Comparison of ENCODE assay signal across 11 cellular contexts in the genomic region with DNA sequence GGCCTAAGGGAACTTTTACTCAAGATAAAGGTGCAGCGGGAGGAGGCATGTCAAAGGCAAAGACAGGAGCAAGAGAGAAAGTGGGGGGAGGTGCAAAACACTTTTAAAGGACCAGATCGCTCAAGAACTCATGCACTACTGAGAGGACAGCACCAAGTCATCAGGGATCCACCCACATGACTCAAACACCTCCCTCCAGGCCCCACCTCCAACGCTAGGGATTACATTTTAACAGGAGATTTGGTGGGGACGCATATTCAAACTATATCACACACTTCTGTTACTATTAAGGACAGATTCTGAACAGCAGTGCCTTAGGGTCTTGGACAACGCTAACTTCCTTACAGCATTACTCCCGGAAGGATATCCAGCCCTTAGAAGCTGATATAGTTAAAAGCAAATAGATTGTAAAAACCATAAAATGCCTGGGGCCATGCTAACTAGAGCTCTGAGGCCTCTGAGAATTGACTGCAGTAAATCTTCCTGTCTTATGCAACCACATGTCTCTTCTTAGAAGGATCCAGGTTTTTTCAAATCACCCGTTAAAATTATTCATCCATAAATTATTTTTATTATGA. TPM values are rescaled to one million over a fixed set of nuclear protein-coding genes. Genes with fewer than 3 reads are reported as not detected.
DNase-seq lines count a peak whose midpoint lies in the region; ATAC-seq, FAIRE-seq and TF ChIP-seq lines count a peak whose summit lies in the region.
"Had no signal": no experiment of that assay in that cellular context is flagged by ENCODE, and none has a peak within 500 bp of the region (broad histone marks: within the 10 kb centered on the region; RNA-seq: fewer than 3 reads in every experiment).

No MANE protein-coding gene starts in this region.

- H2BK15ac ChIP-seq in H1 (ENCODE audit: low read length) = no peak overlapping the region

- no peak overlapping the region for H4K5ac ChIP-seq in H1 (ENCODE audit: insufficient read length, low read depth, low read length)

- WGBS in H1 (ENCODE audit: extremely low coverage in 1 of 2, insufficient coverage in 1 of 2, insufficient read length in 1 of 2, insufficient replicate concordance in 2 of 2, low coverage in 1 of 2, low lambda C conversion rate in 2 of 2, missing lambda C conversion rate in 1 of 2), 2 experiments = 71% methylated on average over 7 of the region's 7 CpGs; no CpG with 5 or more reads in 1 of the 2 experiments
- WGBS in right lobe of liver (ENCODE audit: insufficient coverage, low coverage, low lambda C conversion rate, missing lambda C conversion rate) = 61% methylated on average over 7 of the region's 7 CpGs

- no peak for TF ChIP-seq CTCF in A673 (conservative IDR thresholded peaks at IDR 0.05; ENCODE audit: low read depth, low read length)
- no peak for TF ChIP-seq CTCF in H1 (IDR thresholded peaks at IDR 0.05; ENCODE audit: control extremely low read depth in 1 of 3, insufficient read depth in 1 of 3, low read depth in 1 of 3, low read length in 3 of 3)
- no peak for TF ChIP-seq CTCF in right lobe of liver (IDR thresholded peaks at IDR 0.05)

- H3K9ac ChIP-seq in H1 (replicated peaks in 1 of 4; ENCODE audit: extremely low read depth in 1 of 4, low read depth in 3 of 4, low read length in 3 of 4) = no peak overlapping the region
- H3K9ac ChIP-seq: BLaER1 treated with 17β-estradiol and CSF1 and Interleukin-3, amounts not matched to agents 10 nM and 100 nM had no signal

- no peak for FAIRE-seq in H1 (lab: Jason Lieb, UNC)

- no peak overlapping the region for H3K14ac ChIP-seq in H1 (ENCODE audit: insufficient read length)

- intact Hi-C loops in A673 (cut with micrococcal nuclease; ENCODE audit: unreplicated experiment) (loop anchor here (2.0 to 10.0 kb wide), 2 partner anchors 106 to 298 kb away; no protein-coding TSS in a partner anchor), right lobe of liver (cut with DNase I) (no loop called here), Right ventricle myocardium superior (cut with DNase I) (no loop called here)

- no peak overlapping the region for H4K91ac ChIP-seq in H1 (replicated peaks; ENCODE audit: insufficient read length, low read length)

- TF ChIP-seq EP300 in H1 (IDR thresholded peaks at IDR 0.05; ENCODE audit: borderline replicate concordance in 1 of 2, low read depth in 2 of 2, low read length in 2 of 2) = no peak

- no peak for TF ChIP-seq RAD21 in H1 (IDR thresholded peaks at IDR 0.05 in 1 of 2, conservative IDR thresholded peaks at IDR 0.05 in 1 of 2; ENCODE audit: low read depth in 2 of 2, low read length in 2 of 2)

- peak overlapping the region; percentile 25 to 31; a peak in 3 of 4 replicates for H3K4me2 ChIP-seq in H1 (ENCODE audit: insufficient read depth in 1 of 2, low read depth in 2 of 2, low read length in 2 of 2)

- no peak overlapping the region for H2BK120ac ChIP-seq in H1 (replicated peaks; ENCODE audit: low read depth, low read length)

- H3K4me1 ChIP-seq in A673 (ENCODE audit: insufficient read depth, low read length, poor library complexity, severe bottlenecking) = peaks cover 42% of the 10 kb centered on the region
- H3K4me1 ChIP-seq in H1 (replicated peaks in 1 of 4; ENCODE audit: control insufficient read depth in 3 of 4, insufficient read depth in 4 of 4, low read length in 3 of 4) = peaks cover 3 to 10% (median 8%) of the 10 kb centered on the region in 4 experiments; a peak in 4 of 7 replicates
- H3K4me1 ChIP-seq in right lobe of liver = no peaks in the 10 kb centered on the region

- H2AFZ ChIP-seq in H1 (ENCODE audit: low read length) = peak overlapping the region; percentile 73; the same call in 1 of the 2 replicates

- H3K18ac ChIP-seq in H1 (ENCODE audit: extremely low read depth, low read length) = no peak overlapping the region

- peak; percentile 28 for ATAC-seq in GM21381 (IDR thresholded peaks at IDR 0.05; ENCODE audit: unreplicated experiment)
- no peak for ATAC-seq in right lobe of liver
- no peak for ATAC-seq in Right ventricle myocardium superior (ENCODE audit: poor library complexity)
- no peak for ATAC-seq in GM19397 (IDR thresholded peaks at IDR 0.05; ENCODE audit: unreplicated experiment)
- ATAC-seq: Panc1 had no signal

- H3K4ac ChIP-seq in H1 (replicated peaks; ENCODE audit: insufficient read length, low read depth, low read length) = no peak overlapping the region

- H3K9me3 ChIP-seq in A673 (ENCODE audit: low read depth, low read length, poor library complexity, severe bottlenecking) = peaks cover 8% of the 10 kb centered on the region
- H3K9me3 ChIP-seq in H1 (ENCODE audit: insufficient read depth in 2 of 2, low read depth in 1 of 2, low read length in 1 of 2) = peaks cover 2 to 5% of the 10 kb centered on the region in 2 experiments; a peak in 3 of 4 replicates
- H3K9me3 ChIP-seq in right lobe of liver = no peaks in the 10 kb centered on the region

- TF ChIP-seq POLR2A in H1 (IDR thresholded peaks at IDR 0.05; ENCODE audit: control extremely low read depth in 1 of 2, low read depth in 2 of 2, low read length in 2 of 2) (no peak), right lobe of liver (IDR thresholded peaks at IDR 0.05) (no peak)

- H2BK20ac ChIP-seq in H1 (ENCODE audit: low read length) = no peak overlapping the region

- BruUV-seq in A673 (replicated peaks; lab: Mats Ljungman, UMichigan) = no TSS peak

- no peak overlapping the region for H2BK5ac ChIP-seq in H1 (ENCODE audit: low read depth, low read length)

- no peaks in the 10 kb centered on the region for H3K23me2 ChIP-seq in H1 (ENCODE audit: low read depth, low read length)

- H2BK12ac ChIP-seq in H1 (ENCODE audit: low read depth, low read length) = peak overlapping the region; percentile 27; the same call in 1 of the 2 replicates

- H3K36me3 ChIP-seq in A673 (ENCODE audit: insufficient read depth, low read length, poor library complexity, severe bottlenecking) = no peaks in the 10 kb centered on the region
- peaks cover 0 to 5% (median 0%) of the 10 kb centered on the region in 4 experiments; a peak in 2 of 8 replicates for H3K36me3 ChIP-seq in H1 (ENCODE audit: control insufficient read depth in 2 of 4, insufficient read depth in 4 of 4, low read length in 3 of 4)
- no peaks in the 10 kb centered on the region for H3K36me3 ChIP-seq in right lobe of liver
- H3K36me3 ChIP-seq: BLaER1 treated with 17β-estradiol and CSF1 and Interleukin-3, amounts not matched to agents 10 nM and 100 nM had no signal

- POLR2A ChIA-PET in A673 (lab: Charles Lee; ENCODE audit: low non-redundant PET) = interaction anchor here (0.6 kb wide), 1 partner anchor 12 kb away, joined by 3 read pairs; no protein-coding TSS in a partner anchor
- POLR2A ChIA-PET in H1 (lab: Charles Lee; ENCODE audit: partially characterized antibody) = interaction anchor here (1.7 kb wide), 1 partner anchor 16 kb away, joined by 5 read pairs; no protein-coding TSS in a partner anchor

- peak overlapping the region; percentile 4 for H3K4me3 ChIP-seq in A673 (ENCODE audit: low read depth, low read length, poor library complexity, severe bottlenecking)
- H3K4me3 ChIP-seq in H1 (ENCODE audit: extremely low read depth in 1 of 4, insufficient read depth in 2 of 4, low read depth in 3 of 4, low read length in 4 of 4) = peak overlapping the region in 1 of 4 experiments; percentile 16; a peak in 1 of 8 replicates
- H3K4me3 ChIP-seq in right lobe of liver = no peak overlapping the region
- H3K4me3 ChIP-seq: BLaER1 treated with 17β-estradiol and CSF1 and Interleukin-3, amounts not matched to agents 10 nM and 100 nM had no signal

- CTCF ChIA-PET in A673 (lab: Charles Lee) (no interaction called here), H1 (lab: Charles Lee; ENCODE audit: partially characterized antibody) (interaction anchor here (0.6 to 0.9 kb wide), 2 partner anchors 13 to 15 kb away, joined by 3 to 4 read pairs; no protein-coding TSS in a partner anchor)

- H3K27me3 ChIP-seq in A673 (replicated peaks; ENCODE audit: insufficient read depth, low read depth, low read length, poor library complexity) (no peaks in the 10 kb centered on the region), H1 (replicated peaks in 1 of 4; ENCODE audit: control insufficient read depth in 3 of 4, extremely low read depth in 1 of 4, insufficient read depth in 3 of 4, low read length in 3 of 4) (no peaks in the 10 kb centered on the region), right lobe of liver (no peaks in the 10 kb centered on the region)
- H3K27me3 ChIP-seq: BLaER1 treated with 17β-estradiol and CSF1 and Interleukin-3, amounts not matched to agents 10 nM and 100 nM had no signal

- peak overlapping the region; percentile 82 for H3K27ac ChIP-seq in A673 (ENCODE audit: low read depth, low read length, poor library complexity, severe bottlenecking)
- H3K27ac ChIP-seq in H1 (ENCODE audit: low read depth, low read length) = no peak overlapping the region
- no peak overlapping the region for H3K27ac ChIP-seq in right lobe of liver

- no peak overlapping the region for H3K56ac ChIP-seq in H1 (replicated peaks; ENCODE audit: insufficient read length, low read depth, low read length)

- H2AK5ac ChIP-seq in H1 (ENCODE audit: low read depth, low read length) = no peak overlapping the region

- H3K79me2 ChIP-seq in H1 (ENCODE audit: control insufficient read depth in 1 of 2, insufficient read depth in 2 of 2, low read length in 2 of 2) = no peaks in the 10 kb centered on the region

- H3K23ac ChIP-seq in H1 (ENCODE audit: insufficient read length) = no peak overlapping the region

- no peaks in the 10 kb centered on the region for H4K20me1 ChIP-seq in H1 (replicated peaks in 1 of 2; ENCODE audit: control insufficient read depth in 1 of 2, insufficient read depth in 2 of 2, low read length in 2 of 2)
- H4K20me1 ChIP-seq: BLaER1 treated with 17β-estradiol and CSF1 and Interleukin-3, amounts not matched to agents 10 nM and 100 nM had no signal

- DNase-seq in A673 (ENCODE audit: low spot score) (peak; percentile 97), LoVo (ENCODE audit: low spot score) (peak; percentile 69), H1 (ENCODE audit: low read depth in 1 of 2, low spot score in 2 of 2) (no peak), right lobe of liver (no peak), Right ventricle myocardium superior (no peak), NCI-H1930 (lab: John Stamatoyannopoulos, UW) (no peak)
- DNase-seq: activated effector memory CD4-positive, alpha-beta T cell treated with Interleukin-2 at 50 U/mL for 16 hours had no signal

- no peak overlapping the region for H4K8ac ChIP-seq in H1 (ENCODE audit: extremely low read depth, insufficient read depth, low read length)

- no peaks in the 10 kb centered on the region for H3K79me1 ChIP-seq in H1 (ENCODE audit: low read depth, low read length)

RNA-seq across cellular contexts. Expression of a gene that starts 16.7 kb away (rescaled TPM):
- total RNA-seq in A673 (2021) = 18.7 and 21.7 TPM in 2 replicates
- 2.7 and 2.9 TPM in 2 replicates for total RNA-seq in H1 (2021; fragmentation: NEBNext Ultra II Directional; extraction: Animal tissue kit (Norgen Biotek cat#: 25700))
- 2.0 TPM in 2 replicates for polyA plus RNA-seq in H1 (2011; rRNA removed)
- 1.3 TPM for polyA plus RNA-seq in H1 (2011; cell fraction: cytosol; rRNA removed)
- 5.1 TPM for polyA plus RNA-seq in H1 (2011; cell fraction: nucleus; rRNA removed)
- polyA plus RNA-seq in H1 (2012, experiment 1 of 2) = 1.6 to 2.9 TPM (median 2.4 TPM) in 4 replicates
- 0.16 TPM for polyA plus RNA-seq in H1 (2012, experiment 2 of 2)
- 0.81 TPM for polyA plus RNA-seq in H1 (2013, experiment 1 of 2)
- 0.63 TPM for polyA plus RNA-seq in H1 (2013, experiment 2 of 2)
- polyA minus RNA-seq in H1 (2011; rRNA and poly(A)+ RNA removed) = 6.3 and 12.1 TPM in 2 replicates
- polyA minus RNA-seq in H1 (2011; cell fraction: cytosol; rRNA and poly(A)+ RNA removed) = 1.6 TPM
- polyA minus RNA-seq in H1 (2011; cell fraction: nucleus; rRNA and poly(A)+ RNA removed) = 11.6 TPM
- total RNA-seq in right lobe of liver = 1 to 10 TPM; 4.0 to 7.9 (median 4.8) TPM
- 16.1 TPM for total RNA-seq in Right ventricle myocardium superior

Comparison
In these comparisons a context has a peak if more than half of its experiments do, and no peak if none do; other contexts are left out.
1. DNase-seq: peak in A673 (single experiment) and LoVo (single experiment); none in H1 (0 of 2), right lobe of liver (0 of 3), Right ventricle myocardium superior (single experiment) and NCI-H1930 (0 of 2).